ENCODE assay signal across 1 cellular context in genomic region chr17:44941712-44942331, GRCh38.
TF ChIP-seq lines count a peak whose summit lies in the region.

No MANE protein-coding gene starts in this region.

TF ChIP-seq in IMR-90, 13 proteins besides CTCF, POLR2A, EP300 and RAD21:
- TF ChIP-seq MXI1 (IDR thresholded peaks at IDR 0.05; ENCODE audit: borderline replicate concordance, low read depth, low read length) (no peak), FOS (IDR thresholded peaks at IDR 0.05; ENCODE audit: low read depth, low read length) (no peak), RCOR1 (IDR thresholded peaks at IDR 0.05; ENCODE audit: insufficient replicate concordance, low read length) (no peak), ELK1 (IDR thresholded peaks at IDR 0.05; ENCODE audit: borderline replicate concordance, low read depth, low read length) (no peak), USF2 (IDR thresholded peaks at IDR 0.05; ENCODE audit: low read depth, low read length) (no peak), CEBPB (IDR thresholded peaks at IDR 0.05; ENCODE audit: low read depth, low read length) (no peak), CHD1 (IDR thresholded peaks at IDR 0.05; ENCODE audit: low read depth, low read length) (no peak), NFE2L2 (IDR thresholded peaks at IDR 0.05; ENCODE audit: low read depth, low read length) (no peak), MAZ (IDR thresholded peaks at IDR 0.05; ENCODE audit: borderline replicate concordance, low read depth, low read length) (no peak), RFX5 (IDR thresholded peaks at IDR 0.05; ENCODE audit: low read depth, low read length) (no peak)
